In genomic region chr4:3075652-3075981, GRCh38 we compare ENCODE assay signal across 9 cellular contexts. TPM values are rescaled to one million over a fixed set of nuclear protein-coding genes. Genes with fewer than 3 reads are reported as not detected.
DNase-seq lines count a peak whose midpoint lies in the region; ATAC-seq, FAIRE-seq and TF ChIP-seq lines count a peak whose summit lies in the region.
"Had no signal": no experiment of that assay in that cellular context is flagged by ENCODE, and none has a peak within 500 bp of the region (broad histone marks: within the 10 kb centered on the region; RNA-seq: fewer than 3 reads in every experiment).

No MANE protein-coding gene starts in this region.

- no peak overlapping the region for H2AK5ac ChIP-seq in mesendoderm (ENCODE audit: low read length)

- no peak overlapping the region for H4K5ac ChIP-seq in mesendoderm (ENCODE audit: low read length)

- no peak for TF ChIP-seq EP300 in GM12878 (IDR thresholded peaks at IDR 0.05; ENCODE audit: borderline replicate concordance in 1 of 2, control insufficient read depth in 1 of 2, low read depth in 2 of 2, low read length in 2 of 2)

- no peak overlapping the region for H2BK15ac ChIP-seq in mesendoderm (replicated peaks; ENCODE audit: low read depth)

- H3K4me3 ChIP-seq in heart left ventricle (peak overlapping the region; percentile 65 to 97 (median 84)), GM12878 (peak overlapping the region; percentile 100), mesendoderm (ENCODE audit: low read length) (peak overlapping the region; percentile 59), vagina (peak overlapping the region; percentile 79 to 87)

- SMC1A ChIA-PET in GM12878 (lab: Charles Lee; ENCODE audit: uncharacterized antibody, unreplicated experiment): interaction anchor here (1.5 kb wide), 1 partner anchor 31 kb away, joined by 3 read pairs; no protein-coding TSS in a partner anchor

- no peak overlapping the region for H3K18ac ChIP-seq in mesendoderm (ENCODE audit: low read length)

- WGBS in heart left ventricle, 4 donors: 0 to 1% (median 1%) methylated on average over 6 to 8 of the region's 8 CpGs
- 0% methylated on average over 5 of the region's 8 CpGs for WGBS in GM12878 (ENCODE audit: insufficient coverage, insufficient replicate concordance, low lambda C conversion rate, missing lambda C conversion rate)
- no CpG with 5 or more reads among the region's 8 CpGs for WGBS in mesendoderm (ENCODE audit: extremely low coverage, insufficient coverage, low lambda C conversion rate)

- no peak overlapping the region for H3K23ac ChIP-seq in mesendoderm (ENCODE audit: low read length)

- H3K27ac ChIP-seq in heart left ventricle (peak overlapping the region in 9 of 12 donors; percentile 40 to 90 (median 86)), GM12878 (ENCODE audit: control insufficient read depth, insufficient read depth) (peak overlapping the region; percentile 94), mesendoderm (ENCODE audit: low read depth, low read length) (peak overlapping the region; percentile 28), vagina (peak overlapping the region; percentile 85)

- intact Hi-C loops in heart left ventricle (cut with DNase I) (no loop called here), Right ventricle myocardium superior (cut with DNase I) (no loop called here), GM12878 (cut with micrococcal nuclease; ENCODE audit: unreplicated experiment) (loop anchor here (10.0 kb wide), 1 partner anchor 811 kb away; the partner anchor contains the start of gene MXD4), vagina (cut with DNase I) (no loop called here)

- TF ChIP-seq POLR2A in heart left ventricle (IDR thresholded peaks at IDR 0.05) (no peak), GM12878 (IDR thresholded peaks at IDR 0.05; ENCODE audit: low read depth, low read length) (no peak), vagina (IDR thresholded peaks at IDR 0.05) (no peak)

- peak overlapping the region; percentile 79 for H3K56ac ChIP-seq in mesendoderm (ENCODE audit: low read length)

- H3K36me3 ChIP-seq in heart left ventricle (no peaks in the 10 kb centered on the region), GM12878 (ENCODE audit: control insufficient read depth in 2 of 2, insufficient read depth in 2 of 2, low read length in 1 of 2) (no peaks in the 10 kb centered on the region), mesendoderm (ENCODE audit: control insufficient read depth, insufficient read depth, low read length) (no peaks in the 10 kb centered on the region), vagina (no peaks in the 10 kb centered on the region)

- CTCF ChIA-PET in GM12878 (lab: Yijun Ruan, JAX): interaction anchor here (0.6 to 0.9 kb wide), 2 partner anchors 140 to 524 kb away, joined by 3 to 4 read pairs; no protein-coding TSS in a partner anchor

- no peak overlapping the region for H4K8ac ChIP-seq in mesendoderm (ENCODE audit: low read depth, low read length)

- no peak overlapping the region for H2BK5ac ChIP-seq in mesendoderm (ENCODE audit: low read length)

- FAIRE-seq in GM12878 (lab: Jason Lieb, UNC): no peak

- no peak overlapping the region for H2BK120ac ChIP-seq in mesendoderm (ENCODE audit: low read depth, low read length)

- H3K9me3 ChIP-seq in heart left ventricle (no peaks in the 10 kb centered on the region), GM12878 (replicated peaks; ENCODE audit: control insufficient read depth, insufficient read depth, low read length) (no peaks in the 10 kb centered on the region), vagina (no peaks in the 10 kb centered on the region)

- in situ Hi-C loops in GM12878 (cut with MboI): no loop called here

- POLR2A ChIA-PET in GM12878 (lab: Charles Lee): interaction anchor here (0.9 to 2.7 kb wide), 5 partner anchors 13 to 140 kb away, joined by 3 to 7 read pairs (median 4); no protein-coding TSS in a partner anchor

- H3K9ac ChIP-seq in GM12878 (ENCODE audit: control insufficient read depth, insufficient read depth, low read length) (peak overlapping the region; percentile 93), mesendoderm (ENCODE audit: low read length) (peak overlapping the region; percentile 79)

- H4K20me1 ChIP-seq in GM12878 (ENCODE audit: control insufficient read depth, insufficient read depth): no peaks in the 10 kb centered on the region

- H3K27me3 ChIP-seq in heart left ventricle (no peaks in the 10 kb centered on the region), GM12878 (replicated peaks in 1 of 2; ENCODE audit: control insufficient read depth in 2 of 2, insufficient read depth in 2 of 2, low read length in 1 of 2) (no peaks in the 10 kb centered on the region), mesendoderm (ENCODE audit: insufficient read depth, low read length, poor library complexity) (no peaks in the 10 kb centered on the region), vagina (no peaks in the 10 kb centered on the region)

- BruUV-seq in GM12878 (replicated peaks; lab: Mats Ljungman, UMichigan): no TSS peak

- peaks cover 0 to 54% (median 24%) of the 10 kb centered on the region in 12 donors for H3K4me1 ChIP-seq in heart left ventricle
- peaks cover 9% of the 10 kb centered on the region for H3K4me1 ChIP-seq in GM12878 (ENCODE audit: control insufficient read depth, insufficient read depth, low read length)
- H3K4me1 ChIP-seq in mesendoderm (ENCODE audit: control insufficient read depth, low read depth, low read length): peaks cover 2% of the 10 kb centered on the region
- peaks cover 35% of the 10 kb centered on the region for H3K4me1 ChIP-seq in vagina

- no peak for TF ChIP-seq CTCF in heart left ventricle (IDR thresholded peaks at IDR 0.05)
- no peak for TF ChIP-seq CTCF in GM12878 (IDR thresholded peaks at IDR 0.05 in 2 of 3, conservative IDR thresholded peaks at IDR 0.05 in 1 of 3; ENCODE audit: control insufficient read depth in 2 of 3, extremely low read depth in 1 of 3, insufficient read depth in 1 of 3, low read depth in 3 of 3, low read length in 3 of 3)
- TF ChIP-seq CTCF in vagina (IDR thresholded peaks at IDR 0.05): no peak

- RAD21 ChIA-PET in GM12878 (lab: Charles Lee; ENCODE audit: unreplicated experiment): interaction anchor here (0.9 to 1.2 kb wide), 2 partner anchors 28 to 33 kb away, joined by 3 to 4 read pairs; no protein-coding TSS in a partner anchor

- H3K4me2 ChIP-seq in GM12878 (ENCODE audit: control insufficient read depth, insufficient read depth) (peak overlapping the region; percentile 78), mesendoderm (ENCODE audit: low read length) (peak overlapping the region; percentile 90)

- ATAC-seq in heart left ventricle: no peak
- ATAC-seq in Right ventricle myocardium superior (ENCODE audit: poor library complexity): no peak
- ATAC-seq in GM12878: no peak
- no peak for ATAC-seq in GM18498 (IDR thresholded peaks at IDR 0.05; ENCODE audit: unreplicated experiment)
- no peak for ATAC-seq in GM19455 (IDR thresholded peaks at IDR 0.05; ENCODE audit: unreplicated experiment)
- ATAC-seq in GM18858 (IDR thresholded peaks at IDR 0.05; ENCODE audit: unreplicated experiment): no peak

- DNase-seq in heart left ventricle (no peak), Right ventricle myocardium superior (no peak), GM12878 (ENCODE audit: low read depth, low spot score) (no peak), mesendoderm (no peak), vagina (ENCODE audit: extremely low spot score in 2 of 2) (no peak)
- DNase-seq: NCI-H187 treated with DMSO at 0.1 percent for 48 hours had no signal

- no peak for TF ChIP-seq RAD21 in GM12878 (IDR thresholded peaks at IDR 0.05; ENCODE audit: insufficient read depth, low read depth, low read length)

- H3K4ac ChIP-seq in mesendoderm (ENCODE audit: low read depth, low read length): no peak overlapping the region

- no peak overlapping the region for H2AFZ ChIP-seq in GM12878 (ENCODE audit: control insufficient read depth, low read depth, low read length)

- peaks cover 55% of the 10 kb centered on the region for H3K79me2 ChIP-seq in GM12878 (ENCODE audit: control insufficient read depth, insufficient read depth, low read length)
- peaks cover 40% of the 10 kb centered on the region for H3K79me2 ChIP-seq in mesendoderm (ENCODE audit: control insufficient read depth, insufficient read depth, low read length)

- H3K79me1 ChIP-seq in mesendoderm (ENCODE audit: low read length): peaks cover 10% of the 10 kb centered on the region

RNA-seq across cellular contexts. Expression of gene HTT, which starts 1.1 kb away (rescaled TPM):
- total RNA-seq in heart left ventricle (100 to 1,000 TPM in 1 of 9 donors, 10 to 100 TPM in 8; 16.1 to 122 (median 33.9) TPM), Right ventricle myocardium superior (23.9 TPM), GM12878 (2014; rRNA removed) (46.5 and 47.3 TPM in 2 replicates), GM12878 (2014; rRNA removed; fragmentation: Illumina TruSeq; extraction: Trizol) (61.4 and 62.0 TPM in 2 replicates), GM12878 (2021) (108 and 112 TPM in 2 replicates), vagina (49.8 TPM)
- polyA plus RNA-seq in heart left ventricle (10 to 100 TPM; 13.9 to 16.5 TPM), GM12878 (2011; rRNA removed) (37.7 and 37.9 TPM in 2 replicates), GM12878 (2014; fragmentation: Illumina TruSeq; extraction: Trizol) (113 and 203 TPM in 2 replicates), GM12878 (2014; fragmentation: Nextera tagmentation; extraction: Ambion mirVana) (1 to 10 TPM; 3.3 to 3.6 TPM), GM12878 (2014; rRNA removed) (51.0 and 55.2 TPM in 2 replicates), GM12878 (2016; fragmentation: Nextera tagmentation; extraction: Ambion mirVana) (10 to 100 TPM; 19.4 to 39.2 TPM)
- total RNA-seq in GM12878 (2013; cell fraction: nucleolus; rRNA removed): 480 and 510 TPM in 2 replicates
- 28.8 TPM for polyA plus RNA-seq in GM12878 (2011; ENCODE audit: low read depth)
- polyA plus RNA-seq in GM12878 (2011; cell fraction: cytosol; rRNA removed): 45.3 and 49.6 TPM in 2 replicates
- polyA plus RNA-seq in GM12878 (2011; cell fraction: nucleus; rRNA removed): 117 and 129 TPM in 2 replicates
- 60.4 and 62.6 TPM in 2 replicates for polyA plus RNA-seq in GM12878 (2012)
- 206 and 215 TPM in 2 replicates for polyA minus RNA-seq in GM12878 (2011; rRNA and poly(A)+ RNA removed)
- 62.9 and 84.7 TPM in 2 replicates for polyA minus RNA-seq in GM12878 (2011; cell fraction: cytosol; rRNA and poly(A)+ RNA removed)
- polyA minus RNA-seq in GM12878 (2011; cell fraction: nucleus; rRNA and poly(A)+ RNA removed): 129 and 214 TPM in 2 replicates
- polyA plus RNA-seq in mesendoderm (2013, experiment 1 of 2): 24.0 TPM
- polyA plus RNA-seq in mesendoderm (2013, experiment 2 of 2): 23.6 TPM

RNA-seq across cellular contexts. Expression of gene HTT-AS, which starts 1.3 kb away (rescaled TPM):
- total RNA-seq in heart left ventricle (not detected), Right ventricle myocardium superior (not detected), GM12878 (2014; rRNA removed) (not detected in 2 replicates), GM12878 (2014; rRNA removed; fragmentation: Illumina TruSeq; extraction: Trizol) (not detected in 2 replicates), GM12878 (2021) (not detected in 2 replicates), vagina (not detected)
- polyA plus RNA-seq in heart left ventricle (not detected), GM12878 (2011; rRNA removed) (not detected in 2 replicates), GM12878 (2014; fragmentation: Illumina TruSeq; extraction: Trizol) (not detected in 2 replicates), GM12878 (2014; fragmentation: Nextera tagmentation; extraction: Ambion mirVana) (not detected), GM12878 (2014; rRNA removed) (not detected in 2 replicates), GM12878 (2016; fragmentation: Nextera tagmentation; extraction: Ambion mirVana) (not detected)
- total RNA-seq in GM12878 (2013; cell fraction: nucleolus; rRNA removed): not detected in 2 replicates
- not detected for polyA plus RNA-seq in GM12878 (2011; ENCODE audit: low read depth)
- not detected in 2 replicates for polyA plus RNA-seq in GM12878 (2011; cell fraction: cytosol; rRNA removed)
- polyA plus RNA-seq in GM12878 (2011; cell fraction: nucleus; rRNA removed): not detected in 2 replicates
- not detected in 2 replicates for polyA plus RNA-seq in GM12878 (2012)
- not detected in 2 replicates for polyA minus RNA-seq in GM12878 (2011; rRNA and poly(A)+ RNA removed)
- polyA minus RNA-seq in GM12878 (2011; cell fraction: cytosol; rRNA and poly(A)+ RNA removed): not detected in 2 replicates
- not detected in 2 replicates for polyA minus RNA-seq in GM12878 (2011; cell fraction: nucleus; rRNA and poly(A)+ RNA removed)
- not detected for polyA plus RNA-seq in mesendoderm (2013, experiment 1 of 2)
- not detected for polyA plus RNA-seq in mesendoderm (2013, experiment 2 of 2)

Comparison
In these comparisons a context has a peak if more than half of its experiments do, and no peak if none do; other contexts are left out.
1. H3K27ac ChIP-seq: peak in every context shown above with its lines; median percentile 94 in GM12878; 86 in heart left ventricle; 85 in vagina; 28 in mesendoderm.